14 cellular contexts compared by ENCODE assay signal in the genomic region with DNA sequence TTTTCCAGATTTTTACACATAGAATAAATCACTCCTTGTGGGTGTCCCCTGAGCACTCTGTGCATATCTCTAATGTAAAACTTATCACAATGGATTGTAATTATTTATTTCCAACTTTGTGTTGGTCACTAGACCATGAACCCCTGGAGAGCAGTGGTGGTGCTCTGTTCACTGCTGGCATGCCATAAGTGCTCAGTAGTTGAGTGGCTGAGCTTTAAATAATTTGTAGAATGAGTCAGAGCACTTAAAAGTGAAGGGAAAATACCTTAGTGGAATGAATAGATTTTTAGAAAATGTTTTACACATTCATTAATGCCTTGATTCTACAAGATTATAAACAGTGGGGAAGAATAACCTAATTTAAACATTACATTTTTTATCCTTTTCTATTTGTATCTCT. TPM values are rescaled to one million over a fixed set of nuclear protein-coding genes. Genes with fewer than 3 reads are reported as not detected.
DNase-seq lines count a peak whose midpoint lies in the region; ATAC-seq and TF ChIP-seq lines count a peak whose summit lies in the region.
"Had no signal": no experiment of that assay in that cellular context is flagged by ENCODE, and none has a peak within 500 bp of the region (broad histone marks: within the 10 kb centered on the region; RNA-seq: fewer than 3 reads in every experiment).

No MANE protein-coding gene starts in this region.

- H3K9me3 ChIP-seq in esophagus muscularis mucosa = no peaks in the 10 kb centered on the region
- H3K9me3 ChIP-seq: suprapubic skin had no signal

- intact Hi-C loops in esophagus muscularis mucosa (cut with DNase I) = no loop called here

- H3K27me3 ChIP-seq in esophagus muscularis mucosa = no peaks in the 10 kb centered on the region
- H3K27me3 ChIP-seq: suprapubic skin had no signal

- TF ChIP-seq CTCF in cardiac fibroblast (IDR thresholded peaks at IDR 0.05; ENCODE audit: low read depth, low read length) (no peak), esophagus muscularis mucosa (IDR thresholded peaks at IDR 0.05) (no peak)

- H3K4me1 ChIP-seq in esophagus muscularis mucosa = no peaks in the 10 kb centered on the region
- H3K4me1 ChIP-seq: suprapubic skin had no signal

- H3K36me3 ChIP-seq in esophagus muscularis mucosa = no peaks in the 10 kb centered on the region
- H3K36me3 ChIP-seq: suprapubic skin had no signal

- no peak for TF ChIP-seq POLR2A in esophagus muscularis mucosa (IDR thresholded peaks at IDR 0.05; ENCODE audit: low read depth)

- DNase-seq in cardiac fibroblast (ENCODE audit: low read depth in 2 of 2) (peak; percentile 2 to 8), renal cortical epithelial cell (ENCODE audit: low read depth) (peak; percentile 91), esophagus muscularis mucosa (ENCODE audit: extremely low spot score) (no peak), AML-193 (lab: John Stamatoyannopoulos, UW) (no peak), pons (ENCODE audit: low spot score) (no peak), NCI-H446 treated with DMSO at 0.1 percent for 48 hours (lab: John Stamatoyannopoulos, UW) (no peak)
- DNase-seq: activated CD4-positive, alpha-beta T cell treated with anti-CD3 and anti-CD28 coated beads, Interleukin-2, amount 50 U/mL, for 1 hour; NCI-H2081; retina had no signal

- ATAC-seq in GM18868 (IDR thresholded peaks at IDR 0.05; ENCODE audit: unreplicated experiment) = peak; percentile 89
- ATAC-seq in HG03432 (IDR thresholded peaks at IDR 0.05; ENCODE audit: unreplicated experiment) = peak; percentile 84
- ATAC-seq: activated T-helper 17 cell treated with anti-CD3 and anti-CD28 coated beads, Interleukin-2, amount 50 U/mL, for 72 hours had no signal

- H3K27ac ChIP-seq in esophagus muscularis mucosa (replicated peaks in 1 of 4) = no peak overlapping the region
- H3K27ac ChIP-seq: KMS-11, suprapubic skin had no signal

- no peak for TF ChIP-seq EP300 in esophagus muscularis mucosa (IDR thresholded peaks at IDR 0.05)

- H3K4me3 ChIP-seq in cardiac fibroblast (replicated peaks in 1 of 2; ENCODE audit: low read depth in 2 of 2, low read length in 2 of 2) (no peak overlapping the region), esophagus muscularis mucosa (no peak overlapping the region)
- H3K4me3 ChIP-seq: suprapubic skin had no signal

RNA-seq across cellular contexts. Expression of gene MGAT4C, which starts 6.3 kb away (rescaled TPM):
- total RNA-seq in renal cortical epithelial cell = not detected in 2 replicates
- 1 to 10 TPM in 1 of 4 donors, under 1 TPM in 3; 0.19 to 2.5 (median 0.38) TPM for total RNA-seq in esophagus muscularis mucosa
- total RNA-seq: activated T-helper 17 cell treated with anti-CD3 and anti-CD28 coated beads, Interleukin-2, amount 50 U/mL, for 72 hours had no signal

Comparison
In these comparisons a context has a peak if more than half of its experiments do, and no peak if none do; other contexts are left out.
1. DNase-seq: peak in cardiac fibroblast (2 of 2) and renal cortical epithelial cell (single experiment); none in esophagus muscularis mucosa (single experiment), AML-193 (0 of 2), pons (single experiment) and NCI-H446 treated with DMSO at 0.1 percent for 48 hours (single experiment).